Comparison of ENCODE assay signal across 1 cellular context in genomic region chr17:69414408-69415274, GRCh38.
TF ChIP-seq lines count a peak whose summit lies in the region.

Gene MAP2K6, plus strand, starts transcription at chr17:69414697. Its CDS starts 288 bp downstream, at chr17:69414985.

TF ChIP-seq in A549, 52 proteins besides CTCF, POLR2A, EP300 and RAD21 (continued from another document):
- TF ChIP-seq RARB (CRISPR knock-in tag; IDR thresholded peaks at IDR 0.05) (no peak), REST (IDR thresholded peaks at IDR 0.05) (no peak), MAFK (IDR thresholded peaks at IDR 0.05; ENCODE audit: partially characterized antibody) (peak; percentile 74), RCOR1 (IDR thresholded peaks at IDR 0.05; ENCODE audit: low read depth, low read length) (no peak), POLR2AphosphoS2 (conservative IDR thresholded peaks at IDR 0.05; ENCODE audit: low read length) (no peak)
